In genomic region chr9:81370096-81370495, GRCh38 we compare ENCODE assay signal across 31 cellular contexts.
"Had no signal": no experiment of that assay in that cellular context is flagged by ENCODE, and none has a peak within 500 bp of the region (broad histone marks: within the 10 kb centered on the region; RNA-seq: fewer than 3 reads in every experiment).

No MANE protein-coding gene starts in this region.

- H3K27me3 Mint-ChIP-seq: activated CD4-positive, alpha-beta memory T cell treated with anti-CD3 and anti-CD28 coated beads for 36 hours; activated CD4-positive, alpha-beta T cell treated with anti-CD3 and anti-CD28 coated beads for 36 hours; activated CD4-positive, alpha-beta T cell treated with anti-CD3 and anti-CD28 coated beads, Interleukin-2, amount 10 ng/mL, durations not matched to agents 24 days and 14 days; activated CD8-positive, alpha-beta memory T cell treated with anti-CD3 and anti-CD28 coated beads, Interleukin-2, amount 10 ng/mL, durations not matched to agents 7 days and 5 days; activated naive CD4-positive, alpha-beta T cell treated with anti-CD3 and anti-CD28 coated beads, Interleukin-2, amount 50 U/mL, for 24 hours; activated naive CD8-positive, alpha-beta T cell treated with anti-CD3 and anti-CD28 coated beads for 36 hours; activated naive CD8-positive, alpha-beta T cell treated with anti-CD3 and anti-CD28 coated beads, Interleukin-2, amount 50 U/mL, for 24 hours had no signal

- H3K4me3 Mint-ChIP-seq: activated CD4-positive, alpha-beta memory T cell treated with anti-CD3 and anti-CD28 coated beads for 36 hours; activated CD4-positive, alpha-beta T cell treated with anti-CD3 and anti-CD28 coated beads for 36 hours; activated CD4-positive, alpha-beta T cell treated with anti-CD3 and anti-CD28 coated beads, Interleukin-2, amount 10 ng/mL, durations not matched to agents 24 days and 14 days; activated CD8-positive, alpha-beta memory T cell treated with anti-CD3 and anti-CD28 coated beads, Interleukin-2, amount 10 ng/mL, durations not matched to agents 7 days and 5 days; activated CD8-positive, alpha-beta T cell treated with anti-CD3 and anti-CD28 coated beads, Interleukin-2, amount 10 ng/mL, durations not matched to agents 7 days and 5 days; activated naive CD4-positive, alpha-beta T cell treated with anti-CD3 and anti-CD28 coated beads for 36 hours; activated naive CD4-positive, alpha-beta T cell treated with anti-CD3 and anti-CD28 coated beads, Interleukin-2, amount 50 U/mL, for 24 hours; activated naive CD8-positive, alpha-beta T cell treated with anti-CD3 and anti-CD28 coated beads for 36 hours; activated naive CD8-positive, alpha-beta T cell treated with anti-CD3 and anti-CD28 coated beads, Interleukin-2, amount 50 U/mL, for 24 hours; activated T-helper 1 cell treated with anti-CD3 and anti-CD28 coated beads, Interleukin-12 subunit alpha, Interleukin-12 subunit beta, Interleukin-2, Interleukin-4 antibody, amounts not matched to agents 30 ng/mL and 10 ng/mL and 1 ng/mL, durations not matched to agents 14 hours and 24 hours and 36 hours; brain; T-helper 1 cell treated with Interleukin-12 subunit alpha and Interleukin-12 subunit beta and Interleukin-4 antibody, amounts not matched to agents 30 μg/mL and 1 μg/mL, for 36 hours had no signal

- H3K27ac Mint-ChIP-seq: activated CD4-positive, alpha-beta memory T cell treated with anti-CD3 and anti-CD28 coated beads for 36 hours; activated CD4-positive, alpha-beta T cell treated with anti-CD3 and anti-CD28 coated beads for 36 hours; activated CD4-positive, alpha-beta T cell treated with anti-CD3 and anti-CD28 coated beads, Interleukin-2, amount 10 ng/mL, durations not matched to agents 24 days and 14 days; activated CD8-positive, alpha-beta memory T cell treated with anti-CD3 and anti-CD28 coated beads, Interleukin-2, amount 10 ng/mL, durations not matched to agents 7 days and 5 days; activated CD8-positive, alpha-beta T cell treated with anti-CD3 and anti-CD28 coated beads, Interleukin-2, amount 10 ng/mL, durations not matched to agents 7 days and 5 days; activated naive CD4-positive, alpha-beta T cell treated with anti-CD3 and anti-CD28 coated beads for 36 hours; activated naive CD4-positive, alpha-beta T cell treated with anti-CD3 and anti-CD28 coated beads, Interleukin-2, amount 50 U/mL, for 24 hours; activated naive CD8-positive, alpha-beta T cell treated with anti-CD3 and anti-CD28 coated beads for 36 hours; activated naive CD8-positive, alpha-beta T cell treated with anti-CD3 and anti-CD28 coated beads, Interleukin-2, amount 50 U/mL, for 24 hours; activated T-helper 1 cell treated with anti-CD3 and anti-CD28 coated beads, Interleukin-12 subunit alpha, Interleukin-12 subunit beta, Interleukin-2, Interleukin-4 antibody, amounts not matched to agents 30 ng/mL and 10 ng/mL and 1 ng/mL, durations not matched to agents 14 hours and 24 hours and 36 hours; activated T-helper 2 cell treated with anti-CD3 and anti-CD28 coated beads, Interferon-gamma antibody, Interleukin-2, Interleukin-4, amounts not matched to agents 10 μg/mL and 5 μg/mL and 100 μg/mL, durations not matched to agents 14 hours and 24 hours and 36 hours; T-helper 1 cell treated with Interleukin-12 subunit alpha and Interleukin-12 subunit beta and Interleukin-4 antibody, amounts not matched to agents 30 μg/mL and 1 μg/mL, for 36 hours had no signal

- H3K27ac ChIP-seq: adrenal gland, cardiac muscle cell, colonic mucosa had no signal

- H3K9me3 ChIP-seq: colonic mucosa had no signal

- H3K36me3 Mint-ChIP-seq: activated CD4-positive, alpha-beta memory T cell treated with anti-CD3 and anti-CD28 coated beads for 36 hours; activated CD8-positive, alpha-beta memory T cell treated with anti-CD3 and anti-CD28 coated beads, Interleukin-2, amount 10 ng/mL, durations not matched to agents 7 days and 5 days; activated naive CD4-positive, alpha-beta T cell treated with anti-CD3 and anti-CD28 coated beads, Interleukin-2, amount 50 U/mL, for 24 hours; activated naive CD8-positive, alpha-beta T cell treated with anti-CD3 and anti-CD28 coated beads for 36 hours had no signal

- H3K4me3 ChIP-seq: adrenal gland, breast epithelium, cardiac muscle cell, colonic mucosa had no signal

- H3K4me1 ChIP-seq: breast epithelium, colonic mucosa had no signal

- H3K27me3 ChIP-seq: adrenal gland, breast epithelium, cardiac muscle cell, colonic mucosa had no signal

- H3K4me1 Mint-ChIP-seq: activated CD4-positive, alpha-beta T cell treated with anti-CD3 and anti-CD28 coated beads for 36 hours; activated CD4-positive, alpha-beta T cell treated with anti-CD3 and anti-CD28 coated beads, Interleukin-2, amount 10 ng/mL, durations not matched to agents 24 days and 14 days; activated CD8-positive, alpha-beta memory T cell treated with anti-CD3 and anti-CD28 coated beads, Interleukin-2, amount 10 ng/mL, durations not matched to agents 7 days and 5 days; activated naive CD4-positive, alpha-beta T cell treated with anti-CD3 and anti-CD28 coated beads, Interleukin-2, amount 50 U/mL, for 24 hours; activated naive CD8-positive, alpha-beta T cell treated with anti-CD3 and anti-CD28 coated beads for 36 hours; activated naive CD8-positive, alpha-beta T cell treated with anti-CD3 and anti-CD28 coated beads, Interleukin-2, amount 50 U/mL, for 24 hours had no signal

- H3K36me3 ChIP-seq: adrenal gland, breast epithelium, cardiac muscle cell, colonic mucosa had no signal

- DNase-seq: activated CD4-positive, alpha-beta memory T cell treated with anti-CD3 and anti-CD28 coated beads for 36 hours; activated CD4-positive, alpha-beta T cell treated with anti-CD3 and anti-CD28 coated beads for 36 hours; activated CD4-positive, alpha-beta T cell treated with anti-CD3 and anti-CD28 coated beads, Interleukin-2, amount 10 ng/mL, durations not matched to agents 24 days and 14 days; activated CD4-positive, CD25-positive, alpha-beta regulatory T cell; activated CD4-positive, CD25-positive, alpha-beta regulatory T cell treated with anti-CD3 and anti-CD28 coated beads, Interleukin-2, amount 50 U/mL, for 72 hours; activated CD8-positive, alpha-beta memory T cell treated with anti-CD3 and anti-CD28 coated beads, Interleukin-2, amount 10 ng/mL, durations not matched to agents 7 days and 5 days; activated CD8-positive, alpha-beta memory T cell treated with anti-CD3 and anti-CD28 coated beads, Interleukin-2, amount 50 U/mL, for 4 hours; activated CD8-positive, alpha-beta T cell treated with anti-CD3 and anti-CD28 coated beads, Interleukin-2, amount 10 ng/mL, durations not matched to agents 7 days and 5 days; activated effector memory CD4-positive, alpha-beta T cell treated with anti-CD3 and anti-CD28 coated beads, Interleukin-2, amount 50 U/mL, for 16 hours; activated naive CD4-positive, alpha-beta T cell treated with anti-CD3 and anti-CD28 coated beads for 36 hours; activated naive CD8-positive, alpha-beta T cell treated with anti-CD3 and anti-CD28 coated beads for 36 hours; activated naive CD8-positive, alpha-beta T cell treated with anti-CD3 and anti-CD28 coated beads, Interleukin-2, amount 50 U/mL, for 24 hours; activated T-cell treated with anti-CD3 and anti-CD28 coated beads, Interleukin-2, amount 50 U/mL, for 1 hour; activated T-cell treated with anti-CD3 and anti-CD28 coated beads, Interleukin-2, amount 50 U/mL, for 48 hours; adrenal gland; amygdala; aorta; central memory CD4-positive, alpha-beta T cell; cerebellar nuclear complex; colonic mucosa; effector CD8-positive, alpha-beta T cell; foreskin fibroblast; head of caudate nucleus; T-helper 9 cell had no signal
